Comparison of ENCODE assay signal across 20 cellular contexts in genomic region chr10:122998360-122998917, GRCh38. TPM values are rescaled to one million over a fixed set of nuclear protein-coding genes. Genes with fewer than 3 reads are reported as not detected.
DNase-seq lines count a peak whose midpoint lies in the region; ATAC-seq and TF ChIP-seq lines count a peak whose summit lies in the region.
"Had no signal": no experiment of that assay in that cellular context is flagged by ENCODE, and none has a peak within 500 bp of the region (broad histone marks: within the 10 kb centered on the region; RNA-seq: fewer than 3 reads in every experiment).

No MANE protein-coding gene starts in this region.

- H3K4me1 Mint-ChIP-seq in activated CD4-positive, alpha-beta memory T cell treated with anti-CD3 and anti-CD28 coated beads for 36 hours (ENCODE audit: low read depth) = peaks cover 26% of the 10 kb centered on the region
- H3K4me1 Mint-ChIP-seq in activated CD4-positive, alpha-beta memory T cell treated with anti-CD3 and anti-CD28 coated beads, Interleukin-2, amount 10 ng/mL, durations not matched to agents 7 days and 5 days = peaks cover 15% of the 10 kb centered on the region
- peaks cover 15 to 22% of the 10 kb centered on the region in 2 donors for H3K4me1 Mint-ChIP-seq in stimulated activated naive B cell treated with anti-CD40 and anti-IgM and Interleukin-4, amounts not matched to agents 10 μg/mL and 1 μg/mL and 100 μg/mL, for 72 hours

- no peak for TF ChIP-seq RAD21 in IMR-90 (IDR thresholded peaks at IDR 0.05; ENCODE audit: low read length)

- H2AK5ac ChIP-seq in IMR-90 (ENCODE audit: low read depth, low read length) = no peak overlapping the region

- no CpG with 5 or more reads among the region's 6 CpGs for WGBS in IMR-90 (ENCODE audit: extremely low coverage in 2 of 2, insufficient read length in 1 of 2), 2 experiments

- dilution Hi-C loops in IMR-90 (cut with HindIII; ENCODE audit: low sequenced_read_pairs, unreplicated experiment) = no loop called here

- H3K27ac Mint-ChIP-seq in activated CD4-positive, alpha-beta memory T cell treated with anti-CD3 and anti-CD28 coated beads for 36 hours = peak overlapping the region; percentile 3
- no peak overlapping the region for H3K27ac Mint-ChIP-seq in activated CD4-positive, alpha-beta memory T cell treated with anti-CD3 and anti-CD28 coated beads, Interleukin-2, amount 10 ng/mL, durations not matched to agents 7 days and 5 days
- H3K27ac Mint-ChIP-seq in stimulated activated naive B cell treated with anti-CD40 and anti-IgM and Interleukin-4, amounts not matched to agents 10 μg/mL and 1 μg/mL and 100 μg/mL, for 72 hours = peak overlapping the region; percentile 14
- H3K27ac Mint-ChIP-seq: B cell, HFFc6 had no signal

- H4K8ac ChIP-seq in IMR-90 (ENCODE audit: low read depth in 2 of 2, low read length in 2 of 2) = no peak overlapping the region

- H3K27me3 Mint-ChIP-seq in activated CD4-positive, alpha-beta memory T cell treated with anti-CD3 and anti-CD28 coated beads for 36 hours = no peaks in the 10 kb centered on the region
- no peaks in the 10 kb centered on the region for H3K27me3 Mint-ChIP-seq in activated CD4-positive, alpha-beta memory T cell treated with anti-CD3 and anti-CD28 coated beads, Interleukin-2, amount 10 ng/mL, durations not matched to agents 7 days and 5 days
- H3K27me3 Mint-ChIP-seq in stimulated activated naive B cell treated with anti-CD40 and anti-IgM and Interleukin-4, amounts not matched to agents 10 μg/mL and 1 μg/mL and 100 μg/mL, for 72 hours = no peaks in the 10 kb centered on the region
- H3K27me3 Mint-ChIP-seq: B cell had no signal

- no peak overlapping the region for H3K27ac ChIP-seq in IMR-90 (ENCODE audit: insufficient read depth, low read length)
- H3K27ac ChIP-seq in dorsolateral prefrontal cortex = peak overlapping the region in 32 of 59 donors; percentile 2 to 82 (median 46)
- H3K27ac ChIP-seq: SJSA1 had no signal

- TF ChIP-seq POLR2A in IMR-90 (IDR thresholded peaks at IDR 0.05; ENCODE audit: low read depth, low read length) = no peak

- H3K9me3 Mint-ChIP-seq in activated CD4-positive, alpha-beta memory T cell treated with anti-CD3 and anti-CD28 coated beads for 36 hours = no peaks in the 10 kb centered on the region
- H3K9me3 Mint-ChIP-seq in activated CD4-positive, alpha-beta memory T cell treated with anti-CD3 and anti-CD28 coated beads, Interleukin-2, amount 10 ng/mL, durations not matched to agents 7 days and 5 days = no peaks in the 10 kb centered on the region
- H3K9me3 Mint-ChIP-seq in stimulated activated naive B cell treated with anti-CD40 and anti-IgM and Interleukin-4, amounts not matched to agents 10 μg/mL and 1 μg/mL and 100 μg/mL, for 72 hours = no peaks in the 10 kb centered on the region
- H3K9me3 Mint-ChIP-seq: HFFc6 had no signal

- peaks cover 14% of the 10 kb centered on the region for H3K36me3 ChIP-seq in IMR-90 (ENCODE audit: control insufficient read depth, insufficient read depth, low read length)
- H3K36me3 ChIP-seq in mucosa of descending colon (ENCODE audit: low read depth) = no peaks in the 10 kb centered on the region

- H2AFZ ChIP-seq in IMR-90 (replicated peaks; ENCODE audit: low read length, poor library complexity) = no peak overlapping the region

- H3K9me1 ChIP-seq in IMR-90 (ENCODE audit: insufficient read depth, low read length) = no peaks in the 10 kb centered on the region

- H3K4me3 ChIP-seq in IMR-90 (ENCODE audit: insufficient read depth, low read depth, low read length) (no peak overlapping the region), dorsolateral prefrontal cortex (no peak overlapping the region), mucosa of descending colon (no peak overlapping the region)
- H3K4me3 ChIP-seq: SJSA1 had no signal

- H3K4me2 ChIP-seq in IMR-90 (ENCODE audit: low read depth, low read length) = no peak overlapping the region

- in situ Hi-C loops in IMR-90 (cut with MboI; ENCODE audit: low sequenced_read_pairs) = no loop called here

- DNase-seq in activated CD4-positive, alpha-beta memory T cell treated with anti-CD3 and anti-CD28 coated beads for 36 hours = no peak
- no peak for DNase-seq in activated CD4-positive, alpha-beta memory T cell treated with anti-CD3 and anti-CD28 coated beads, Interleukin-2, amount 10 ng/mL, durations not matched to agents 7 days and 5 days
- no peak for DNase-seq in IMR-90
- DNase-seq in dorsolateral prefrontal cortex = no peak
- no peak for DNase-seq in stimulated activated naive B cell treated with anti-CD40 and anti-IgM and Interleukin-4, amounts not matched to agents 10 μg/mL and 1 μg/mL and 100 μg/mL, for 72 hours
- DNase-seq in mucosa of descending colon = no peak
- no peak for DNase-seq in NCI-H1436 treated with DMSO at 0.1 percent for 48 hours (lab: John Stamatoyannopoulos, UW)
- DNase-seq: 8988T, COR-L47, HFFc6, Karpas-422, NCI-H1048, NCI-H146, NCI-H2029 treated with DMSO at 0.1 percent for 48 hours, NCI-H2171, NCI-H526 had no signal

- intact Hi-C loops in activated CD4-positive, alpha-beta memory T cell treated with anti-CD3 and anti-CD28 coated beads for 36 hours (cut with micrococcal nuclease) = no loop called here
- intact Hi-C loops in IMR-90 (cut with micrococcal nuclease) (no loop called here), dorsolateral prefrontal cortex (cut with DNase I) (no loop called here), mucosa of descending colon (cut with DNase I, micrococcal nuclease) (no loop called here)

- no peak overlapping the region for H3K4me3 Mint-ChIP-seq in activated CD4-positive, alpha-beta memory T cell treated with anti-CD3 and anti-CD28 coated beads for 36 hours
- no peak overlapping the region for H3K4me3 Mint-ChIP-seq in activated CD4-positive, alpha-beta memory T cell treated with anti-CD3 and anti-CD28 coated beads, Interleukin-2, amount 10 ng/mL, durations not matched to agents 7 days and 5 days
- H3K4me3 Mint-ChIP-seq in stimulated activated naive B cell treated with anti-CD40 and anti-IgM and Interleukin-4, amounts not matched to agents 10 μg/mL and 1 μg/mL and 100 μg/mL, for 72 hours = no peak overlapping the region
- H3K4me3 Mint-ChIP-seq: B cell, HFFc6 had no signal

- no peak overlapping the region for H4K5ac ChIP-seq in IMR-90 (ENCODE audit: low read depth, low read length)

- no peak overlapping the region for H3K23ac ChIP-seq in IMR-90 (ENCODE audit: low read depth, low read length)

- no peak overlapping the region for H3K14ac ChIP-seq in IMR-90 (replicated peaks; ENCODE audit: low read depth, low read length)

- H3K18ac ChIP-seq in IMR-90 (ENCODE audit: low read depth, low read length) = no peak overlapping the region

- CTCF ChIA-PET in activated CD4-positive, alpha-beta memory T cell treated with anti-CD3 and anti-CD28 coated beads for 36 hours (lab: Charles Lee) = interaction anchor here (1.0 to 1.4 kb wide), 2 partner anchors 9 to 18 kb away, joined by 3 read pairs; no protein-coding TSS in a partner anchor
- CTCF ChIA-PET in activated CD4-positive, alpha-beta memory T cell treated with anti-CD3 and anti-CD28 coated beads, Interleukin-2, amount 10 ng/mL, durations not matched to agents 7 days and 5 days (lab: Charles Lee) = interaction anchor here (0.8 to 1.6 kb wide), 3 partner anchors 8 to 18 kb away, joined by 4 to 10 read pairs (median 4); partner anchors contain the start of gene PSTK
- CTCF ChIA-PET in IMR-90 (lab: Yijun Ruan, JAX) = no interaction called here

- H3K9me3 ChIP-seq in IMR-90 (ENCODE audit: control insufficient read depth, insufficient read depth, low read length) (no peaks in the 10 kb centered on the region), mucosa of descending colon (no peaks in the 10 kb centered on the region)
- H3K9me3 ChIP-seq: SJSA1 had no signal

- peaks cover 3% of the 10 kb centered on the region; the same call in 1 of the 2 replicates for H4K20me1 ChIP-seq in IMR-90 (ENCODE audit: insufficient read depth, low read length)

- no peak overlapping the region for H3K4ac ChIP-seq in IMR-90 (ENCODE audit: low read depth, low read length)

- POLR2A ChIA-PET in activated CD4-positive, alpha-beta memory T cell treated with anti-CD3 and anti-CD28 coated beads for 36 hours (lab: Charles Lee) = interaction anchor here (0.9 kb wide), 1 partner anchor 9 kb away, joined by 3 read pairs; no protein-coding TSS in a partner anchor
- POLR2A ChIA-PET in activated CD4-positive, alpha-beta memory T cell treated with anti-CD3 and anti-CD28 coated beads, Interleukin-2, amount 10 ng/mL, durations not matched to agents 7 days and 5 days (lab: Charles Lee) = interaction anchor here (1.3 to 3.6 kb wide), 2 partner anchors 9 to 156 kb away, joined by 3 to 20 read pairs; partner anchors contain the start of genes ACADSB, BUB3 and IKZF5
- POLR2A ChIA-PET in IMR-90 (lab: Charles Lee; ENCODE audit: unreplicated experiment) = no interaction called here

- no peak overlapping the region for H3K56ac ChIP-seq in IMR-90 (ENCODE audit: extremely low read depth, insufficient read depth, low read length)

- H2AK9ac ChIP-seq in IMR-90 (replicated peaks; ENCODE audit: low read depth, low read length, poor library complexity) = no peak overlapping the region

- H3K36me3 Mint-ChIP-seq in activated CD4-positive, alpha-beta memory T cell treated with anti-CD3 and anti-CD28 coated beads for 36 hours = peaks cover 17% of the 10 kb centered on the region
- H3K36me3 Mint-ChIP-seq in activated CD4-positive, alpha-beta memory T cell treated with anti-CD3 and anti-CD28 coated beads, Interleukin-2, amount 10 ng/mL, durations not matched to agents 7 days and 5 days (ENCODE audit: low read depth) = peaks cover 36% of the 10 kb centered on the region
- H3K36me3 Mint-ChIP-seq in stimulated activated naive B cell treated with anti-CD40 and anti-IgM and Interleukin-4, amounts not matched to agents 10 μg/mL and 1 μg/mL and 100 μg/mL, for 72 hours = peaks cover 16 to 29% of the 10 kb centered on the region in 2 donors

- no peak overlapping the region for H2BK20ac ChIP-seq in IMR-90 (ENCODE audit: low read depth, low read length)

- no TSS peak for BruUV-seq in IMR-90 (replicated peaks; lab: Mats Ljungman, UMichigan)

- H2BK120ac ChIP-seq in IMR-90 (ENCODE audit: low read depth, low read length) = no peak overlapping the region

- H2BK5ac ChIP-seq in IMR-90 (ENCODE audit: low read depth, low read length, poor library complexity, severe bottlenecking) = no peak overlapping the region

- H4K91ac ChIP-seq in IMR-90 (ENCODE audit: insufficient read depth, low read depth, low read length) = no peak overlapping the region

- H3K9ac ChIP-seq in IMR-90 (ENCODE audit: low read depth, low read length) = no peak overlapping the region

- H2BK15ac ChIP-seq in IMR-90 (ENCODE audit: low read depth, low read length) = no peak overlapping the region

- ATAC-seq in IMR-90 (ENCODE audit: low read depth) (no peak), mucosa of descending colon (no peak), HG03135 (IDR thresholded peaks at IDR 0.05; ENCODE audit: unreplicated experiment) (no peak)
- no peak for ATAC-seq in stimulated activated naive B cell treated with anti-CD40 and anti-IgM and Interleukin-4, amounts not matched to agents 10 μg/mL and 1 μg/mL and 100 μg/mL, for 72 hours (replicated peaks)
- ATAC-seq: Panc1 had no signal

- no peak for TF ChIP-seq CTCF in IMR-90 (conservative IDR thresholded peaks at IDR 0.05; ENCODE audit: low read depth, low read length)
- TF ChIP-seq CTCF in dorsolateral prefrontal cortex (IDR thresholded peaks at IDR 0.05 in 54 of 56, conservative IDR thresholded peaks at IDR 0.05 in 2 of 56; ENCODE audit: low read depth in 1 of 56, partially characterized antibody in 56 of 56) = no peak
- no peak for TF ChIP-seq CTCF in mucosa of descending colon (IDR thresholded peaks at IDR 0.05)

- no peaks in the 10 kb centered on the region for H3K27me3 ChIP-seq in IMR-90 (ENCODE audit: control insufficient read depth, insufficient read depth, low read length)
- no peaks in the 10 kb centered on the region for H3K27me3 ChIP-seq in dorsolateral prefrontal cortex
- H3K27me3 ChIP-seq: SJSA1 had no signal

- H3K4me1 ChIP-seq in IMR-90 (ENCODE audit: control insufficient read depth, insufficient read depth, low read length) (no peaks in the 10 kb centered on the region; the same call in 1 of the 2 replicates), mucosa of descending colon (ENCODE audit: low read depth) (peaks cover 9% of the 10 kb centered on the region)

- H3K79me1 ChIP-seq in IMR-90 (ENCODE audit: low read depth in 1 of 2, low read length in 2 of 2) = peaks cover 23 to 25% of the 10 kb centered on the region in 2 experiments; a peak in 3 of 4 replicates

RNA-seq across cellular contexts. Expression of gene IKZF5, which starts 10.2 kb away (rescaled TPM):
- total RNA-seq in activated CD4-positive, alpha-beta memory T cell treated with anti-CD3 and anti-CD28 coated beads for 36 hours = 10 to 100 TPM; 14.5 to 14.8 TPM
- 10 to 100 TPM; 16.6 to 18.5 TPM for total RNA-seq in activated CD4-positive, alpha-beta memory T cell treated with anti-CD3 and anti-CD28 coated beads, Interleukin-2, amount 10 ng/mL, durations not matched to agents 7 days and 5 days
- 2.9 and 4.2 TPM in 2 replicates for total RNA-seq in IMR-90 (2012; rRNA removed)
- 4.4 and 5.1 TPM in 2 replicates for polyA plus RNA-seq in IMR-90 (2012; rRNA removed)
- 0.87 and 1.2 TPM in 2 replicates for polyA plus RNA-seq in IMR-90 (2012; cell fraction: cytosol; rRNA removed)
- 4.0 and 12.1 TPM in 2 replicates for polyA plus RNA-seq in IMR-90 (2012; cell fraction: nucleus; rRNA removed; ENCODE audit: low replicate concordance)
- 10 to 100 TPM; 18.6 to 44.3 (median 28.3) TPM for total RNA-seq in dorsolateral prefrontal cortex
- 10 to 100 TPM; 10.8 to 15.3 (median 13.4) TPM for total RNA-seq in mucosa of descending colon

RNA-seq across cellular contexts. Expression of gene ACADSB, which starts 10.4 kb away (rescaled TPM):
- total RNA-seq in activated CD4-positive, alpha-beta memory T cell treated with anti-CD3 and anti-CD28 coated beads for 36 hours = 10 to 100 TPM; 22.1 to 25.1 TPM
- total RNA-seq in activated CD4-positive, alpha-beta memory T cell treated with anti-CD3 and anti-CD28 coated beads, Interleukin-2, amount 10 ng/mL, durations not matched to agents 7 days and 5 days = 10 to 100 TPM; 21.2 to 21.7 TPM
- total RNA-seq in IMR-90 (2012; rRNA removed) (9.2 and 10.6 TPM in 2 replicates), dorsolateral prefrontal cortex (10 to 100 TPM; 16.7 to 59.4 (median 42.6) TPM), mucosa of descending colon (10 to 100 TPM; 34.8 to 48.9 (median 38.2) TPM)
- polyA plus RNA-seq in IMR-90 (2012; rRNA removed) = 3.8 and 6.2 TPM in 2 replicates
- 0.84 and 1.6 TPM in 2 replicates for polyA plus RNA-seq in IMR-90 (2012; cell fraction: cytosol; rRNA removed)
- polyA plus RNA-seq in IMR-90 (2012; cell fraction: nucleus; rRNA removed; ENCODE audit: low replicate concordance) = 0.72 and 6.5 TPM in 2 replicates

RNA-seq across cellular contexts. Expression of gene PSTK, which starts 18.2 kb away (rescaled TPM):
- total RNA-seq in activated CD4-positive, alpha-beta memory T cell treated with anti-CD3 and anti-CD28 coated beads for 36 hours = 1 to 10 TPM; 3.2 to 3.4 TPM
- 1 to 10 TPM; 2.6 to 3.8 TPM for total RNA-seq in activated CD4-positive, alpha-beta memory T cell treated with anti-CD3 and anti-CD28 coated beads, Interleukin-2, amount 10 ng/mL, durations not matched to agents 7 days and 5 days
- total RNA-seq in IMR-90 (2012; rRNA removed) (4.1 and 4.7 TPM in 2 replicates), dorsolateral prefrontal cortex (10 to 100 TPM in 119 of 120 experiments, 1 to 10 TPM in 1; 9.6 to 22.9 (median 14.7) TPM), mucosa of descending colon (1 to 10 TPM; 2.0 to 4.2 (median 3.1) TPM)
- polyA plus RNA-seq in IMR-90 (2012; rRNA removed) = 4.2 and 5.4 TPM in 2 replicates
- polyA plus RNA-seq in IMR-90 (2012; cell fraction: cytosol; rRNA removed) = 1.2 and 1.7 TPM in 2 replicates
- 1.6 and 7.1 TPM in 2 replicates for polyA plus RNA-seq in IMR-90 (2012; cell fraction: nucleus; rRNA removed; ENCODE audit: low replicate concordance)

RNA-seq across cellular contexts. Expression of gene C10orf88, which starts 44.4 kb away (rescaled TPM):
- total RNA-seq in activated CD4-positive, alpha-beta memory T cell treated with anti-CD3 and anti-CD28 coated beads for 36 hours = 1 to 10 TPM; 8.3 to 9.2 TPM
- 10 to 100 TPM; 12.6 to 15.1 TPM for total RNA-seq in activated CD4-positive, alpha-beta memory T cell treated with anti-CD3 and anti-CD28 coated beads, Interleukin-2, amount 10 ng/mL, durations not matched to agents 7 days and 5 days
- total RNA-seq in IMR-90 (2012; rRNA removed) (12.2 and 16.4 TPM in 2 replicates), dorsolateral prefrontal cortex (10 to 100 TPM in 113 of 120 experiments, 1 to 10 TPM in 7; 7.8 to 22.4 (median 15.1) TPM), mucosa of descending colon (1 to 10 TPM; 5.0 to 7.4 (median 6.4) TPM)
- 4.0 and 5.9 TPM in 2 replicates for polyA plus RNA-seq in IMR-90 (2012; rRNA removed)
- polyA plus RNA-seq in IMR-90 (2012; cell fraction: cytosol; rRNA removed) = 0.79 and 1.4 TPM in 2 replicates
- polyA plus RNA-seq in IMR-90 (2012; cell fraction: nucleus; rRNA removed; ENCODE audit: low replicate concordance) = 0.58 and 8.4 TPM in 2 replicates
